ENCODE assay signal across 34 cellular contexts in the genomic region with DNA sequence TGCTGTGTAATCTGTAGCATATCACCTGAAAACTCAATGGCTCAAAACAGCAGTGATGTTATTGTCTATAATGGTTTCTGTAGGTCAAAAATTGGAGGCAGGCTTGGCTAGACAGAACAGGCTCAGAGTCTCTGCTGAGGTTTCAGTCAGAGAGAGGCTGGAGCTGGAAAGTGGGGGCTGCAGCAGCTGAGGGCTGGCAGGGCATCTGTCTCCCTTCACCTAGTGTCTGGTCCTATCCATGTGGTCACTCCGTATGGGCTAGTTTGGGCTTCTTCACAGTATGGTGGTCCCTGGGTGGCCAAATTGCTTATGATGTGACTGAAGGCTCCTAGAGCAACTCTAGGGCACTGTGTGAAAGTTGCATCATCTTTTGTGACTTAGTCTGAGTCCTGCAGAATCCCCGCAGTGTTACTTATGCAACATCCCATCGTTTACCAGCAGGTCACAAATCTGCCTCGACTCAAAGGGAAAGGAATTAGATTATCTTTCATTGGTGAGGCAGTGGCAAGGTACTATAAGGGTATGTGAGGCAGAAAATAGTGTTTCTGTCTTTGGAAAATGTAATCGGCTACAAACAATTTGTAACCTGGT.
"Had no signal": no experiment of that assay in that cellular context is flagged by ENCODE, and none has a peak within 500 bp of the region (broad histone marks: within the 10 kb centered on the region; RNA-seq: fewer than 3 reads in every experiment).

No MANE protein-coding gene starts in this region.

- ATAC-seq: activated T-cell treated with anti-CD3 and anti-CD28 coated beads, Interleukin-2, amount 50 U/mL, for 4 hours; activated T-helper 17 cell treated with anti-CD3 and anti-CD28 coated beads, Interleukin-2, amount 50 U/mL, for 72 hours; gastrocnemius medialis; left colon; pancreas; sciatic nerve; stimulated activated effector memory CD8-positive, alpha-beta T cell treated with anti-CD3 and anti-CD28 coated beads, Interleukin-12 subunit alpha, Interleukin-12 subunit beta, amount 100 ng/mL, for 72 hours had no signal

- H3K4me2 ChIP-seq: hepatocyte had no signal

- H3K27ac ChIP-seq: gastrocnemius medialis, hepatocyte, pancreas, prostate gland, skin epidermis, thoracic aorta, upper lobe of left lung, vagina, VCaP had no signal

- H3K9me3 ChIP-seq: gastrocnemius medialis, pancreas, prostate gland, thoracic aorta, upper lobe of left lung, vagina had no signal

- H3K4me3 ChIP-seq: gastrocnemius medialis, hepatocyte, pancreas, prostate gland, skin epidermis, thoracic aorta, upper lobe of left lung, vagina had no signal

- H3K27me3 ChIP-seq: gastrocnemius medialis, hepatocyte, pancreas, upper lobe of left lung, vagina had no signal

- H2AFZ ChIP-seq: hepatocyte had no signal

- H3K36me3 ChIP-seq: gastrocnemius medialis, pancreas, prostate gland, thoracic aorta, upper lobe of left lung, vagina had no signal

- H3K4me1 ChIP-seq: gastrocnemius medialis, pancreas, prostate gland, upper lobe of left lung, vagina had no signal

- H3K79me2 ChIP-seq: hepatocyte had no signal

- DNase-seq: activated CD4-positive, alpha-beta memory T cell treated with anti-CD3 and anti-CD28 coated beads, Interleukin-2, amount 10 ng/mL, durations not matched to agents 7 days and 5 days; activated CD4-positive, alpha-beta T cell treated with anti-CD3 and anti-CD28 coated beads, Interleukin-2, amount 10 ng/mL, durations not matched to agents 24 days and 14 days; activated CD4-positive, CD25-positive, alpha-beta regulatory T cell treated with anti-CD3 and anti-CD28 coated beads, Interleukin-2, amount 50 U/mL, for 72 hours; activated CD8-positive, alpha-beta memory T cell treated with anti-CD3 and anti-CD28 coated beads, Interleukin-2, amount 50 U/mL, for 48 hours; activated gamma-delta T cell treated with Interleukin-2 at 50 U/mL for 16 hours; activated naive CD4-positive, alpha-beta T cell treated with anti-CD3 and anti-CD28 coated beads, Interleukin-2, amount 50 U/mL, for 16 hours; activated T-cell treated with anti-CD3 and anti-CD28 coated beads, Interleukin-2, amount 50 U/mL, for 4 hours; dermis blood vessel endothelial cell; effector CD8-positive, alpha-beta T cell; erythroblast; gastrocnemius medialis; immature natural killer cell; kidney; left colon; mammary epithelial cell; naive B cell; nephron progenitor cell; nucleus accumbens; pancreas; retina; stimulated activated CD4-positive, alpha-beta T cell treated with anti-CD3 and anti-CD28 coated beads, Interleukin-12 subunit alpha, Interleukin-12 subunit beta, amount 100 ng/mL, for 4 hours; stimulated activated CD4-positive, alpha-beta T cell treated with anti-CD3 and anti-CD28 coated beads, Interleukin-4, amount 100 ng/mL, for 1 hour; T-helper 1 cell; upper lobe of left lung had no signal

- FAIRE-seq: colon, kidney, pancreas had no signal
